Comparison of ENCODE assay signal across 7 cellular contexts in genomic region chr2:226773291-226773690, GRCh38. TPM values are rescaled to one million over a fixed set of nuclear protein-coding genes. Genes with fewer than 3 reads are reported as not detected.
DNase-seq lines count a peak whose midpoint lies in the region; ATAC-seq lines count a peak whose summit lies in the region.

No MANE protein-coding gene starts in this region.

- ATAC-seq in GM19395 (IDR thresholded peaks at IDR 0.05; ENCODE audit: unreplicated experiment) (peak; percentile 49), HG02885 (IDR thresholded peaks at IDR 0.05; ENCODE audit: poor library complexity, unreplicated experiment) (peak; percentile 31)
- ATAC-seq in activated naive CD8-positive, alpha-beta T cell treated with anti-CD3 and anti-CD28 coated beads, Interleukin-2, amount 50 U/mL, for 24 hours, result no peak

- no peaks in the 10 kb centered on the region for H3K9me3 ChIP-seq in skeletal muscle satellite cell (replicated peaks; ENCODE audit: low read length)

- H3K4me1 Mint-ChIP-seq in activated naive CD8-positive, alpha-beta T cell treated with anti-CD3 and anti-CD28 coated beads, Interleukin-2, amount 50 U/mL, for 24 hours, result peaks cover 34% of the 10 kb centered on the region

- H3K9ac ChIP-seq in skeletal muscle satellite cell (ENCODE audit: low read depth, low read length), result peak overlapping the region; percentile 24

- no peaks in the 10 kb centered on the region for H3K27me3 Mint-ChIP-seq in activated naive CD8-positive, alpha-beta T cell treated with anti-CD3 and anti-CD28 coated beads, Interleukin-2, amount 50 U/mL, for 24 hours

- H3K4me3 ChIP-seq in skeletal muscle satellite cell (ENCODE audit: low read length), result no peak overlapping the region

- peaks cover 19% of the 10 kb centered on the region for H3K4me1 ChIP-seq in skeletal muscle satellite cell (ENCODE audit: control insufficient read depth, insufficient read depth, low read length)

- H3K27me3 ChIP-seq in skeletal muscle satellite cell (ENCODE audit: control insufficient read depth, insufficient read depth, low read length), result no peaks in the 10 kb centered on the region

- H3K4me2 ChIP-seq in skeletal muscle satellite cell (ENCODE audit: low read length), result peak overlapping the region; percentile 49

- peak overlapping the region; percentile 57 for H3K27ac Mint-ChIP-seq in activated naive CD8-positive, alpha-beta T cell treated with anti-CD3 and anti-CD28 coated beads, Interleukin-2, amount 50 U/mL, for 24 hours

- H3K36me3 Mint-ChIP-seq in activated naive CD8-positive, alpha-beta T cell treated with anti-CD3 and anti-CD28 coated beads, Interleukin-2, amount 50 U/mL, for 24 hours (ENCODE audit: low read depth), result peaks cover 18% of the 10 kb centered on the region

- H3K9me3 Mint-ChIP-seq in activated naive CD8-positive, alpha-beta T cell treated with anti-CD3 and anti-CD28 coated beads, Interleukin-2, amount 50 U/mL, for 24 hours, result peaks cover 13% of the 10 kb centered on the region

- DNase-seq in activated naive CD8-positive, alpha-beta T cell treated with anti-CD3 and anti-CD28 coated beads, Interleukin-2, amount 50 U/mL, for 24 hours, result no peak
- DNase-seq in NCI-H1436 (lab: John Stamatoyannopoulos, UW) (no peak), RPMI8226 (no peak)
- no peak for DNase-seq in stimulated activated CD4-positive, alpha-beta T cell treated with anti-CD3 and anti-CD28 coated beads, Interleukin-4, amount 100 ng/mL, for 24 hours

- H3K4me3 Mint-ChIP-seq in activated naive CD8-positive, alpha-beta T cell treated with anti-CD3 and anti-CD28 coated beads, Interleukin-2, amount 50 U/mL, for 24 hours, result no peak overlapping the region

- H3K36me3 ChIP-seq in skeletal muscle satellite cell (ENCODE audit: insufficient read depth, low read length), result peaks cover 65% of the 10 kb centered on the region

RNA-seq across cellular contexts. Expression of gene IRS1, which starts 26.3 kb away (rescaled TPM):
- total RNA-seq in skeletal muscle satellite cell (2012; rRNA removed), result 35.8 and 38.5 TPM in 2 replicates
